In genomic region chr12:121806556-121807308, GRCh38 we compare ENCODE assay signal across 9 cellular contexts. TPM values are rescaled to one million over a fixed set of nuclear protein-coding genes. Genes with fewer than 3 reads are reported as not detected.
DNase-seq lines count a peak whose midpoint lies in the region; ATAC-seq and TF ChIP-seq lines count a peak whose summit lies in the region.
"Had no signal": no experiment of that assay in that cellular context is flagged by ENCODE, and none has a peak within 500 bp of the region (broad histone marks: within the 10 kb centered on the region; RNA-seq: fewer than 3 reads in every experiment).

No MANE protein-coding gene starts in this region.

- peaks cover 24% of the 10 kb centered on the region for H3K4me1 Mint-ChIP-seq in activated naive CD8-positive, alpha-beta T cell treated with anti-CD3 and anti-CD28 coated beads, Interleukin-2, amount 10 ng/mL, durations not matched to agents 7 days and 5 days

- H3K36me3 ChIP-seq in heart right ventricle, result peaks cover 0 to 53% (median 18%) of the 10 kb centered on the region in 9 donors

- H3K36me3 Mint-ChIP-seq in activated naive CD8-positive, alpha-beta T cell treated with anti-CD3 and anti-CD28 coated beads, Interleukin-2, amount 10 ng/mL, durations not matched to agents 7 days and 5 days, result peaks cover 25% of the 10 kb centered on the region

- H3K27ac ChIP-seq in heart right ventricle, result peak overlapping the region in 8 of 10 donors; percentile 10 to 100 (median 95)
- peak overlapping the region; percentile 30 for H3K27ac ChIP-seq in substantia nigra (ENCODE audit: low read depth, low read length, poor library complexity, severe bottlenecking)

- ATAC-seq in heart right ventricle (no peak), Right ventricle myocardium inferior (no peak)
- ATAC-seq in activated naive CD8-positive, alpha-beta T cell treated with anti-CD3 and anti-CD28 coated beads, Interleukin-2, amount 10 ng/mL, durations not matched to agents 7 days and 5 days (ENCODE audit: low read depth), result no peak

- peak overlapping the region; percentile 98 for H3K4me3 Mint-ChIP-seq in activated naive CD8-positive, alpha-beta T cell treated with anti-CD3 and anti-CD28 coated beads, Interleukin-2, amount 10 ng/mL, durations not matched to agents 7 days and 5 days

- 30 to 34% methylated on average over 19 of the region's 19 CpGs for WGBS in heart right ventricle, 2 donors

- H3K27me3 Mint-ChIP-seq in activated naive CD8-positive, alpha-beta T cell treated with anti-CD3 and anti-CD28 coated beads, Interleukin-2, amount 10 ng/mL, durations not matched to agents 7 days and 5 days, result no peaks in the 10 kb centered on the region

- POLR2A ChIA-PET in activated naive CD8-positive, alpha-beta T cell treated with anti-CD3 and anti-CD28 coated beads, Interleukin-2, amount 10 ng/mL, durations not matched to agents 7 days and 5 days (lab: Charles Lee), result interaction anchor here (0.6 to 22.0 kb wide), 4 partner anchors 18 to 819 kb away, joined by 3 to 931 read pairs (median 4); partner anchors contain the start of genes RHOF and SETD1B

- no peaks in the 10 kb centered on the region for H3K27me3 ChIP-seq in heart right ventricle

- DNase-seq in heart right ventricle (no peak), Right ventricle myocardium inferior (ENCODE audit: missing footprints) (no peak), kidney tubule cell (ENCODE audit: low spot score) (peak; percentile 45), substantia nigra (lab: John Stamatoyannopoulos, UW) (peak in 5 of 49 donors; percentile 11 to 37 (median 16)), NCI-H1930 (lab: John Stamatoyannopoulos, UW) (no peak), glomerular visceral epithelial cell (ENCODE audit: extremely low spot score) (no peak)
- no peak for DNase-seq in activated naive CD8-positive, alpha-beta T cell treated with anti-CD3 and anti-CD28 coated beads, Interleukin-2, amount 10 ng/mL, durations not matched to agents 7 days and 5 days
- DNase-seq in stimulated activated CD4-positive, alpha-beta T cell treated with anti-CD3 and anti-CD28 coated beads, Interleukin-2, amount 100 ng/mL, for 48 hours, result no peak

- H3K4me3 ChIP-seq in heart right ventricle, result peak overlapping the region in 9 of 10 donors; percentile 65 to 87 (median 76)

- peaks cover 25 to 50% (median 45%) of the 10 kb centered on the region in 9 donors for H3K4me1 ChIP-seq in heart right ventricle

- intact Hi-C loops in heart right ventricle (cut with DNase I), result no loop called here
- intact Hi-C loops in Right ventricle myocardium inferior (cut with DNase I), result no loop called here

- H3K9me3 Mint-ChIP-seq in activated naive CD8-positive, alpha-beta T cell treated with anti-CD3 and anti-CD28 coated beads, Interleukin-2, amount 10 ng/mL, durations not matched to agents 7 days and 5 days, result no peaks in the 10 kb centered on the region

- peak overlapping the region; percentile 92 for H3K27ac Mint-ChIP-seq in activated naive CD8-positive, alpha-beta T cell treated with anti-CD3 and anti-CD28 coated beads, Interleukin-2, amount 10 ng/mL, durations not matched to agents 7 days and 5 days

- H3K9me3 ChIP-seq in heart right ventricle, result no peaks in the 10 kb centered on the region

- no peak for TF ChIP-seq CTCF in heart right ventricle (IDR thresholded peaks at IDR 0.05)

RNA-seq across cellular contexts. Expression of gene SETD1B, which starts 2.9 kb away (rescaled TPM):
- total RNA-seq in heart right ventricle (10 to 100 TPM; 10.3 to 14.8 (median 11.2) TPM), Right ventricle myocardium inferior (8.0 TPM)
- polyA plus RNA-seq in heart right ventricle, result 10 to 100 TPM in 1 of 2 donors, 1 to 10 TPM in 1; 2.8 to 11.9 TPM
- total RNA-seq in activated naive CD8-positive, alpha-beta T cell treated with anti-CD3 and anti-CD28 coated beads, Interleukin-2, amount 10 ng/mL, durations not matched to agents 7 days and 5 days, result 10 to 100 TPM; 45.0 to 46.8 TPM

RNA-seq across cellular contexts. Expression of gene RHOF, which starts 13.2 kb away (rescaled TPM):
- 10 to 100 TPM; 19.8 to 45.6 (median 27.2) TPM for total RNA-seq in heart right ventricle
- polyA plus RNA-seq in heart right ventricle, result 10 to 100 TPM; 16.5 to 16.6 TPM
- 47.7 TPM for total RNA-seq in Right ventricle myocardium inferior
- 100 to 1,000 TPM; 144 to 157 TPM for total RNA-seq in activated naive CD8-positive, alpha-beta T cell treated with anti-CD3 and anti-CD28 coated beads, Interleukin-2, amount 10 ng/mL, durations not matched to agents 7 days and 5 days

RNA-seq across cellular contexts. Expression of gene HPD, which starts 51.9 kb away (rescaled TPM):
- total RNA-seq in heart right ventricle, result 1 to 10 TPM in 6 of 10 donors, under 1 TPM in 4; 0.24 to 3.4 (median 1.2) TPM
- polyA plus RNA-seq in heart right ventricle, result 1 to 10 TPM; 1.0 to 1.3 TPM
- 2.3 TPM for total RNA-seq in Right ventricle myocardium inferior
- total RNA-seq in activated naive CD8-positive, alpha-beta T cell treated with anti-CD3 and anti-CD28 coated beads, Interleukin-2, amount 10 ng/mL, durations not matched to agents 7 days and 5 days, result not detected
- total RNA-seq: glomerular endothelial cell had no signal
